ENCODE assay signal across 18 cellular contexts in the genomic region with DNA sequence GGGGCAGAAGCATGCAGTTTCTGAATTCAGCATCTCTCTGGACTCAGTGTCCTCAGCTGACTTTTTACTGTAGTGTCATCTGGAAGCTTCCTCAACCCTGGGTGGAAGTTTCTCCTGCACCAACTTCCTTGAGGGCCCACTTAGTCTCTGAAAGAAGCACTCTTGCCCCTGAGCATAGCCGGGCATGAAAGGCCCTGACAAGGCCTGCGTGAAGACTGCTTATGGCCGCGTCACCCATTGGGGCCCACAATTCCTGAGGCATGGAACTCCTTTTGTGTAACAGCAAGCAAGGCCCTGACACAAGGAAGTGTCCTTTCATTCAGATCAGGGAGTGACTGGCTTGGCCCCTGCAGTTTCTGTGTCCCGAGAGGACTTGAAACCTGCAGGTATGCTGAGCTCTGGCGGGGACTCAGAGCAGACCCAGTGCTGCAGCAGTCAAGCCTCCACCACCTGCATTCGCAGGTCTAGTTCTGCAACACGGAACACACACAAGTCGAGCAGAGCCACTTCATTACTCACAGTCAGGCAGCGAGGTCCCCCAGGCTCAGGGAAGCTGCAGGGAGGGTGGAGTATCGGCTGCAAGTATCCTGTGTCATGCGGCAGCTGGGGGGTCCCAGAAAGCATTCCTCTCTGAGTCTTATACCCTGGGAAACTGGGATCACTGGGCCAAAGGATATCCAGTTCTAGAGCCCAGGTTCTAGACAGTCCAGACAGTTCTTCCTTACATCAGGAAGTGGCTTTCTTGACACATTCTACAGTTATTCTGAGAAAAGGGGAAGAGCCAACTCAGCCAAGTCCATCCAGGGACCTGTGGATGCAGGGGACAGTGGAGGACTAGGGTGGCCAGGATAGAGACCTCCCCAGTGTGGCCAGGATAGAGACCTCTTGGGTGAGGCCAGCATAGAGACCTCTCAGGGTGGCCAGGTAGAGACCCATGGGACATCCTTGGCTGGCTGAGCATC. TPM values are rescaled to one million over a fixed set of nuclear protein-coding genes. Genes with fewer than 3 reads are reported as not detected.
DNase-seq lines count a peak whose midpoint lies in the region; ATAC-seq and TF ChIP-seq lines count a peak whose summit lies in the region.
"Had no signal": no experiment of that assay in that cellular context is flagged by ENCODE, and none has a peak within 500 bp of the region (broad histone marks: within the 10 kb centered on the region; RNA-seq: fewer than 3 reads in every experiment).

No MANE protein-coding gene starts in this region.

- no peaks in the 10 kb centered on the region for H4K20me1 ChIP-seq in DOHH2 (ENCODE audit: control insufficient read depth, insufficient read depth, low read depth, low read length)
- H4K20me1 ChIP-seq in PC-9 (ENCODE audit: insufficient read depth): peaks cover 18% of the 10 kb centered on the region

- H3K9me2 ChIP-seq in DOHH2 (replicated peaks; ENCODE audit: control insufficient read depth, low read length): no peaks in the 10 kb centered on the region
- H3K9me2 ChIP-seq in PC-9 (ENCODE audit: insufficient read depth): no peaks in the 10 kb centered on the region

- H3K79me2 ChIP-seq in DOHH2 (ENCODE audit: control insufficient read depth, low read length): no peaks in the 10 kb centered on the region
- H3K79me2 ChIP-seq in PC-9 (ENCODE audit: low read depth): no peaks in the 10 kb centered on the region

- no peak for TF ChIP-seq CTCF in DOHH2 (IDR thresholded peaks at IDR 0.05; ENCODE audit: low read depth, low read length, poor library complexity, severe bottlenecking)
- TF ChIP-seq CTCF in PC-9 (conservative IDR thresholded peaks at IDR 0.05): no peak

- intact Hi-C loops in PC-9 (cut with micrococcal nuclease; ENCODE audit: unreplicated experiment): no loop called here

- no peaks in the 10 kb centered on the region for H3K27me3 ChIP-seq in DOHH2 (ENCODE audit: control insufficient read depth, low read length)
- H3K27me3 ChIP-seq in PC-9 (ENCODE audit: insufficient read depth, low read depth): no peaks in the 10 kb centered on the region

- BruUV-seq in PC-9 (replicated peaks; lab: Mats Ljungman, UMichigan): no TSS peak

- H2AFZ ChIP-seq in PC-9: no peak overlapping the region

- DNase-seq in RPMI7951 (ENCODE audit: low read depth): peak; percentile 31
- no peak for DNase-seq in PC-9
- no peak for DNase-seq in NCI-H187 (lab: John Stamatoyannopoulos, UW)
- no peak for DNase-seq in stimulated activated CD4-positive, alpha-beta T cell treated with anti-CD3 and anti-CD28 coated beads, Interleukin-2, amount 100 ng/mL, for 48 hours
- no peak for DNase-seq in T-helper 9 cell
- DNase-seq: activated CD8-positive, alpha-beta memory T cell treated with anti-CD3 and anti-CD28 coated beads, Interleukin-2, amount 50 U/mL, for 4 hours; activated naive CD8-positive, alpha-beta T cell treated with anti-CD3 and anti-CD28 coated beads, Interleukin-2, amount 50 U/mL, for 24 hours; Calu3; HFFc6; kidney glomerular epithelial cell; OCI-M1 had no signal

- H3K4me3 ChIP-seq in DOHH2 (ENCODE audit: low read length) (no peak overlapping the region; the same call in 1 of the 2 replicates), PC-9 (no peak overlapping the region)

- POLR2A ChIA-PET in PC-9 (lab: Charles Lee; ENCODE audit: unreplicated experiment): interaction anchor here (0.6 kb wide), 1 partner anchor 86 kb away, joined by 3 read pairs; no protein-coding TSS in a partner anchor

- H3F3A ChIP-seq in DOHH2 (ENCODE audit: control insufficient read depth, insufficient read depth) (no peaks in the 10 kb centered on the region), PC-9 (ENCODE audit: insufficient read depth, low read depth) (peaks cover 58% of the 10 kb centered on the region)

- H3K4me1 ChIP-seq in DOHH2 (ENCODE audit: control insufficient read depth, low read length): peaks cover 25% of the 10 kb centered on the region
- H3K4me1 ChIP-seq in PC-9 (replicated peaks; ENCODE audit: insufficient read depth): no peaks in the 10 kb centered on the region

- H3K9me3 ChIP-seq in DOHH2 (ENCODE audit: control insufficient read depth, insufficient read depth, low read length) (no peaks in the 10 kb centered on the region), PC-9 (ENCODE audit: insufficient read depth, low read depth) (no peaks in the 10 kb centered on the region)

- ATAC-seq in GM19467 (IDR thresholded peaks at IDR 0.05; ENCODE audit: unreplicated experiment) (peak; percentile 55), HG02884 (IDR thresholded peaks at IDR 0.05; ENCODE audit: unreplicated experiment) (peak; percentile 73)
- ATAC-seq: activated naive CD8-positive, alpha-beta T cell treated with anti-CD3 and anti-CD28 coated beads, Interleukin-2, amount 50 U/mL, for 24 hours; WTC11 had no signal

- H3K36me3 ChIP-seq in DOHH2 (ENCODE audit: control insufficient read depth, low read length): no peaks in the 10 kb centered on the region
- peaks cover 78% of the 10 kb centered on the region for H3K36me3 ChIP-seq in PC-9 (ENCODE audit: low read depth)

- H3K27ac ChIP-seq in DOHH2 (ENCODE audit: low read depth, low read length) (peak overlapping the region; percentile 56), PC-9 (no peak overlapping the region)

- CTCF ChIA-PET in PC-9 (lab: Charles Lee): interaction anchor here (0.9 kb wide), 1 partner anchor 18 kb away, joined by 3 read pairs; no protein-coding TSS in a partner anchor

- H3K4me2 ChIP-seq in DOHH2 (ENCODE audit: low read length): peak overlapping the region; percentile 46
- H3K4me2 ChIP-seq in PC-9: no peak overlapping the region

RNA-seq across cellular contexts. Expression of a gene that starts 35.6 kb away (rescaled TPM):
- total RNA-seq in RPMI7951 (2014; rRNA removed; shearing (Covaris generic)): not detected in 2 replicates
- not detected in 2 replicates for total RNA-seq in PC-9 (2021)
- total RNA-seq: Calu3, cerebellum, HFFc6, myocyte, renal cortical epithelial cell, WTC11 had no signal

RNA-seq across cellular contexts. Expression of a gene that starts 43.7 kb away (rescaled TPM):
- total RNA-seq in RPMI7951 (2014; rRNA removed; shearing (Covaris generic)): 121 and 159 TPM in 2 replicates
- total RNA-seq in PC-9 (2021): 237 and 283 TPM in 2 replicates

RNA-seq across cellular contexts. Expression of a gene that starts 59.8 kb away (rescaled TPM):
- 3.6 and 4.5 TPM in 2 replicates for total RNA-seq in RPMI7951 (2014; rRNA removed; shearing (Covaris generic))
- total RNA-seq in PC-9 (2021): 86.3 and 88.1 TPM in 2 replicates

Comparison
In these comparisons a context has a peak if more than half of its experiments do, and no peak if none do; other contexts are left out.
1. RNA of a gene that starts 59.8 kb away (total RNA-seq): 86.3 to 88.1 TPM in PC-9; 3.6 to 4.5 TPM in RPMI7951; every median in the first group is over 10 times any median in the second.